Comparison of ENCODE assay signal across 26 cellular contexts in genomic region chr22:41885116-41885515, GRCh38. TPM values are rescaled to one million over a fixed set of nuclear protein-coding genes. Genes with fewer than 3 reads are reported as not detected.
"Had no signal": no experiment of that assay in that cellular context is flagged by ENCODE, and none has a peak within 500 bp of the region (broad histone marks: within the 10 kb centered on the region; RNA-seq: fewer than 3 reads in every experiment).

No MANE protein-coding gene starts in this region.

- H3K4me1 Mint-ChIP-seq: activated naive CD4-positive, alpha-beta T cell treated with anti-CD3 and anti-CD28 coated beads, Interleukin-2, amount 50 U/mL, for 24 hours; immature natural killer cell had no signal

- ATAC-seq: foreskin keratinocyte, left lung, natural killer cell, sciatic nerve had no signal

- H3K4me1 ChIP-seq: foreskin keratinocyte, left lung, parathyroid adenoma, testis, uterus had no signal

- H3K27me3 Mint-ChIP-seq: activated naive CD4-positive, alpha-beta T cell treated with anti-CD3 and anti-CD28 coated beads, Interleukin-2, amount 50 U/mL, for 24 hours had no signal

- H3K9me3 Mint-ChIP-seq: activated naive CD4-positive, alpha-beta T cell treated with anti-CD3 and anti-CD28 coated beads, Interleukin-2, amount 50 U/mL, for 24 hours; immature natural killer cell; natural killer cell; T-helper 2 cell treated with Interferon-gamma antibody and Interleukin-4, amounts not matched to agents 5 μg/mL and 100 μg/mL, for 36 hours had no signal

- H3K27me3 ChIP-seq: foreskin keratinocyte, left lung, testis, uterus had no signal

- H3K4me3 Mint-ChIP-seq: activated naive CD4-positive, alpha-beta T cell treated with anti-CD3 and anti-CD28 coated beads, Interleukin-2, amount 50 U/mL, for 24 hours; immature natural killer cell; natural killer cell; T-helper 2 cell treated with Interferon-gamma antibody and Interleukin-4, amounts not matched to agents 5 μg/mL and 100 μg/mL, for 36 hours had no signal

- H3K9me3 ChIP-seq: left lung, testis, uterus had no signal

- H2AFZ ChIP-seq: parathyroid adenoma had no signal

- H3K36me3 ChIP-seq: uterus had no signal

- H3K4me2 ChIP-seq: smooth muscle cell had no signal

- H3K79me2 ChIP-seq: parathyroid adenoma had no signal

- H3K27ac ChIP-seq: foreskin keratinocyte, left lung, parathyroid adenoma, testis, uterus, VCaP had no signal

- FAIRE-seq: astrocyte had no signal

- H3K4me3 ChIP-seq: left lung, smooth muscle cell, testis, uterus had no signal

- H3K9ac ChIP-seq: parathyroid adenoma had no signal

- H3K27ac Mint-ChIP-seq: activated naive CD4-positive, alpha-beta T cell treated with anti-CD3 and anti-CD28 coated beads, Interleukin-2, amount 50 U/mL, for 24 hours; T-helper 2 cell treated with Interferon-gamma antibody and Interleukin-4, amounts not matched to agents 5 μg/mL and 100 μg/mL, for 36 hours had no signal

- DNase-seq: activated CD4-positive, CD25-positive, alpha-beta regulatory T cell treated with anti-CD3 and anti-CD28 coated beads, Interleukin-2, amount 50 U/mL, for 72 hours; activated gamma-delta T cell treated with Interleukin-2 at 50 U/mL for 16 hours; activated T-cell treated with anti-CD3 and anti-CD28 coated beads, Interleukin-2, amount 50 U/mL, for 1 hour; central memory CD4-positive, alpha-beta T cell; dermis blood vessel endothelial cell; effector CD8-positive, alpha-beta T cell; immature natural killer cell; left lung; midbrain; natural killer cell; stimulated activated CD4-positive, alpha-beta T cell treated with anti-CD3 and anti-CD28 coated beads, Interleukin-15, amount 100 ng/mL, for 24 hours; stimulated activated CD8-positive, alpha-beta memory T cell treated with anti-CD3 and anti-CD28 coated beads, Interleukin-4, amount 100 ng/mL, for 48 hours; stimulated activated naive CD4-positive, alpha-beta T cell; testis; uterus had no signal

RNA-seq across cellular contexts. Expression of gene SHISA8, which starts 29.8 kb away (rescaled TPM):
- total RNA-seq: astrocyte, dermis blood vessel endothelial cell, foreskin keratinocyte, glomerular endothelial cell, kidney epithelial cell, left lung, lung microvascular endothelial cell, smooth muscle cell had no signal
- polyA plus RNA-seq: foreskin keratinocyte, immature natural killer cell had no signal

RNA-seq across cellular contexts. Expression of gene TNFRSF13C, which starts 41.5 kb away (rescaled TPM):
- total RNA-seq: astrocyte, dermis blood vessel endothelial cell, glomerular endothelial cell, lung microvascular endothelial cell, smooth muscle cell had no signal
- polyA plus RNA-seq: immature natural killer cell had no signal
